Comparison of ENCODE assay signal across 1 cellular context in genomic region chr14:99552572-99553216, GRCh38.
A peak's percentile ranks its signal among the peaks of the same experiment; 100 is the strongest.
TF ChIP-seq lines count a peak whose summit lies in the region.

No MANE protein-coding gene starts in this region.

TF ChIP-seq in liver, 16 proteins besides CTCF, POLR2A, EP300 and RAD21 (continued from another document):
- peak; percentile 96 for TF ChIP-seq ZBTB33 (IDR thresholded peaks at IDR 0.05)
- TF ChIP-seq TAF1 (conservative IDR thresholded peaks at IDR 0.05): no peak
- peak; percentile 82 for TF ChIP-seq FOXA2 (IDR thresholded peaks at IDR 0.05)
- peak; percentile 100 for TF ChIP-seq HNF4G (IDR thresholded peaks at IDR 0.05)
- TF ChIP-seq FOXA1 (IDR thresholded peaks at IDR 0.05): peak; percentile 96
- TF ChIP-seq HNF4A (conservative IDR thresholded peaks at IDR 0.05): peak; percentile 99 to 100
- peak; percentile 82 for TF ChIP-seq REST (IDR thresholded peaks at IDR 0.05)
- TF ChIP-seq MAX (IDR thresholded peaks at IDR 0.05): peak; percentile 99
- TF ChIP-seq EGR1 (IDR thresholded peaks at IDR 0.05; ENCODE audit: low read depth in 2 of 2): peak; percentile 65 to 89
- TF ChIP-seq GABPA (IDR thresholded peaks at IDR 0.05 in 1 of 2, conservative IDR thresholded peaks at IDR 0.05 in 1 of 2): peak in 1 of 2 donors; percentile 87
- TF ChIP-seq SP1 (IDR thresholded peaks at IDR 0.05): peak; percentile 100
